In genomic region chr9:88143179-88143578, GRCh38 we compare ENCODE assay signal across 27 cellular contexts. TPM values are rescaled to one million over a fixed set of nuclear protein-coding genes. Genes with fewer than 3 reads are reported as not detected.
"Had no signal": no experiment of that assay in that cellular context is flagged by ENCODE, and none has a peak within 500 bp of the region (broad histone marks: within the 10 kb centered on the region; RNA-seq: fewer than 3 reads in every experiment).

No MANE protein-coding gene starts in this region.

- H3K4me1 ChIP-seq: esophagus muscularis mucosa, gastrocnemius medialis, parathyroid adenoma, prostate gland, right lobe of liver, spleen, transverse colon had no signal

- H3K27ac ChIP-seq: epithelial cell of prostate, esophagus muscularis mucosa, gastrocnemius medialis, parathyroid adenoma, prostate gland, right lobe of liver, spleen, thoracic aorta, transverse colon had no signal

- H3K4me3 ChIP-seq: esophagus muscularis mucosa, gastrocnemius medialis, prostate gland, right lobe of liver, spleen, thoracic aorta, transverse colon had no signal

- H3K9me3 ChIP-seq: esophagus muscularis mucosa, gastrocnemius medialis, prostate gland, right lobe of liver, spleen, thoracic aorta, transverse colon had no signal

- H3K36me3 Mint-ChIP-seq: stimulated activated memory B cell treated with anti-CD40 and anti-IgM and Interleukin-4, amounts not matched to agents 10 μg/mL and 1 μg/mL and 100 μg/mL, for 72 hours had no signal

- DNase-seq: effector memory CD8-positive, alpha-beta T cell; gastrocnemius medialis; mesendoderm; naive thymus-derived CD4-positive, alpha-beta T cell; nephron progenitor cell; retina; right lobe of liver; spleen; stimulated activated CD4-positive, alpha-beta T cell treated with anti-CD3 and anti-CD28 coated beads, Interleukin-15, amount 100 ng/mL, for 24 hours; stimulated activated CD4-positive, alpha-beta T cell treated with anti-CD3 and anti-CD28 coated beads, Interleukin-1b, Interleukin-23, amount 100 ng/mL, for 48 hours; stimulated activated CD4-positive, alpha-beta T cell treated with anti-CD3 and anti-CD28 coated beads, Interleukin-4, amount 100 ng/mL, for 24 hours; substantia nigra; transverse colon had no signal

- H3K4me3 Mint-ChIP-seq: dendritic cell treated with granulocyte-macrophage colony-stimulating factor and Interleukin-4, amounts not matched to agents 40 ng/mL and 50 ng/mL, for 4 days; effector memory CD8-positive, alpha-beta T cell; naive thymus-derived CD4-positive, alpha-beta T cell; nephron progenitor cell; stimulated activated memory B cell treated with anti-CD40 and anti-IgM and Interleukin-4, amounts not matched to agents 10 μg/mL and 1 μg/mL and 100 μg/mL, for 72 hours; stimulated activated naive CD8-positive, alpha-beta T cell treated with anti-CD3 and anti-CD28 coated beads, Interleukin-15, Interleukin-2, amounts not matched to agents 100 ng/mL and 50 ng/mL, for 24 hours had no signal

- H3K27ac Mint-ChIP-seq: dendritic cell treated with granulocyte-macrophage colony-stimulating factor and Interleukin-4, amounts not matched to agents 40 ng/mL and 50 ng/mL, for 4 days; effector memory CD8-positive, alpha-beta T cell; naive thymus-derived CD4-positive, alpha-beta T cell; nephron progenitor cell; stimulated activated memory B cell treated with anti-CD40 and anti-IgM and Interleukin-4, amounts not matched to agents 10 μg/mL and 1 μg/mL and 100 μg/mL, for 72 hours; stimulated activated naive CD8-positive, alpha-beta T cell treated with anti-CD3 and anti-CD28 coated beads, Interleukin-15, Interleukin-2, amounts not matched to agents 100 ng/mL and 50 ng/mL, for 24 hours had no signal

- H3K36me3 ChIP-seq: esophagus muscularis mucosa, gastrocnemius medialis, prostate gland, right lobe of liver, spleen, thoracic aorta, transverse colon had no signal

- H3K4me1 Mint-ChIP-seq: nephron progenitor cell; stimulated activated memory B cell treated with anti-CD40 and anti-IgM and Interleukin-4, amounts not matched to agents 10 μg/mL and 1 μg/mL and 100 μg/mL, for 72 hours had no signal

- H3K27me3 ChIP-seq: esophagus muscularis mucosa, gastrocnemius medialis, right lobe of liver, transverse colon had no signal

- ATAC-seq: effector memory CD8-positive, alpha-beta T cell; gastrocnemius medialis; naive thymus-derived CD4-positive, alpha-beta T cell; stimulated activated memory B cell treated with anti-CD40 and anti-IgM and Interleukin-4, amounts not matched to agents 10 μg/mL and 1 μg/mL and 100 μg/mL, for 72 hours had no signal

- H3K9me3 Mint-ChIP-seq: dendritic cell treated with granulocyte-macrophage colony-stimulating factor and Interleukin-4, amounts not matched to agents 40 ng/mL and 50 ng/mL, for 4 days; effector memory CD8-positive, alpha-beta T cell; stimulated activated naive CD8-positive, alpha-beta T cell treated with anti-CD3 and anti-CD28 coated beads, Interleukin-15, Interleukin-2, amounts not matched to agents 100 ng/mL and 50 ng/mL, for 24 hours had no signal

RNA-seq across cellular contexts. Expression of gene SPATA31C2, which starts 4.9 kb away (rescaled TPM):
- total RNA-seq: esophagus muscularis mucosa, fibroblast of villous mesenchyme, gastrocnemius medialis, kidney epithelial cell, liver, lung microvascular endothelial cell, omental fat pad, right lobe of liver, spleen, thoracic aorta, transverse colon, ureter had no signal
